Comparison of ENCODE assay signal across 10 cellular contexts in genomic region chr10:13924020-13924725, GRCh38.
DNase-seq lines count a peak whose midpoint lies in the region; ATAC-seq and TF ChIP-seq lines count a peak whose summit lies in the region.
"Had no signal": no experiment of that assay in that cellular context is flagged by ENCODE, and none has a peak within 500 bp of the region (broad histone marks: within the 10 kb centered on the region; RNA-seq: fewer than 3 reads in every experiment).

No MANE protein-coding gene starts in this region.

- peak overlapping the region; percentile 28 for H3K27ac ChIP-seq in left ventricle myocardium inferior (replicated peaks)
- H3K27ac ChIP-seq in upper lobe of right lung, result peak overlapping the region; percentile 40

- no peaks in the 10 kb centered on the region for H3K36me3 ChIP-seq in left ventricle myocardium inferior
- H3K36me3 ChIP-seq in upper lobe of right lung, result no peaks in the 10 kb centered on the region

- no peak for TF ChIP-seq CTCF in HFF-Myc (IDR thresholded peaks at IDR 0.05; ENCODE audit: low read depth, low read length, missing control alignments)
- no peak for TF ChIP-seq CTCF in astrocyte of the cerebellum (IDR thresholded peaks at IDR 0.05; ENCODE audit: low read depth, low read length, missing control alignments)
- no peak for TF ChIP-seq CTCF in left ventricle myocardium inferior (IDR thresholded peaks at IDR 0.05; ENCODE audit: borderline replicate concordance)
- TF ChIP-seq CTCF in upper lobe of right lung (IDR thresholded peaks at IDR 0.05), result no peak

- intact Hi-C loops in left ventricle myocardium inferior (cut with micrococcal nuclease) (no loop called here), upper lobe of right lung (cut with DNase I) (no loop called here), posterior cingulate gyrus (cut with DNase I) (no loop called here)

- in situ Hi-C loops in astrocyte of the cerebellum (cut with HindIII; ENCODE audit: low sequenced_read_pairs), result no loop called here

- no peaks in the 10 kb centered on the region for H3K27me3 ChIP-seq in left ventricle myocardium inferior (ENCODE audit: low read depth)
- H3K27me3 ChIP-seq in upper lobe of right lung, result no peaks in the 10 kb centered on the region

- H3K9me3 ChIP-seq in left ventricle myocardium inferior (replicated peaks) (no peaks in the 10 kb centered on the region), upper lobe of right lung (no peaks in the 10 kb centered on the region)

- DNase-seq in HFF-Myc (ENCODE audit: extremely low read depth, low read depth) (peak; percentile 71), astrocyte of the cerebellum (ENCODE audit: low read depth) (peak; percentile 49), left ventricle myocardium inferior (no peak), upper lobe of right lung (no peak), NCI-H146 treated with DMSO at 0.1 percent for 48 hours (lab: John Stamatoyannopoulos, UW; ENCODE audit: unreplicated experiment) (no peak), posterior cingulate gyrus (no peak)
- DNase-seq: GF-D8, NCI-H446, T-cell had no signal

- H3K4me3 ChIP-seq in HFF-Myc (replicated peaks; ENCODE audit: low read depth, low read length) (no peak overlapping the region), astrocyte of the cerebellum (ENCODE audit: low read depth, low read length) (no peak overlapping the region), left ventricle myocardium inferior (no peak overlapping the region), upper lobe of right lung (no peak overlapping the region)

- H3K4me1 ChIP-seq in left ventricle myocardium inferior (no peaks in the 10 kb centered on the region), upper lobe of right lung (peaks cover 5% of the 10 kb centered on the region)

- ATAC-seq in upper lobe of right lung (peak; percentile 83), HG03139 (IDR thresholded peaks at IDR 0.05; ENCODE audit: unreplicated experiment) (no peak)
- ATAC-seq: T-cell had no signal

Comparison
In these comparisons a context has a peak if more than half of its experiments do, and no peak if none do; other contexts are left out.
1. DNase-seq: peak in HFF-Myc (single experiment) and astrocyte of the cerebellum (single experiment); none in left ventricle myocardium inferior (single experiment), upper lobe of right lung (single experiment), NCI-H146 treated with DMSO at 0.1 percent for 48 hours (single experiment) and posterior cingulate gyrus (0 of 10).